ENCODE assay signal across 1 cellular context in the genomic region with DNA sequence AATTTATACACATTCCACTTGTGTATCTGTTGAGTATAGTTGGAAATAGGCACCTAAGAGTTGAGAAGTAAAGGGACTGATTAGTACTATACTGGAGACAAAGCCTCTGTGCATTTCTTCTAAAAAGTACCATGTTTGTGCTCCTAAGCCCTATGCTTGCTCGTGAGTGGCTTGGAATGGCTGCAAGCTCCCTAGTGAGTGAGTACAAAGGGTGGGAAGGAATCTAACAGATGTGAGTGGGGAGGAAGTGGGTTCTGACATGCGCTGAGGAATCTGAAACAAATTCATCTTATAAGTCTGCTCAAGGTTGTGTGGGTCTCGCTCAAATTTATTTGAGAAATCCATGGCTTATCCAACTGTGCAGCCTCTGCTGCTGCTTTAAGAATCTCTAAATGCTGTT.
TF ChIP-seq lines count a peak whose summit lies in the region.

No MANE protein-coding gene starts in this region.

TF ChIP-seq in IMR-90, 13 proteins besides CTCF, POLR2A, EP300 and RAD21 (continued from another document):
- TF ChIP-seq, protein P1, sequence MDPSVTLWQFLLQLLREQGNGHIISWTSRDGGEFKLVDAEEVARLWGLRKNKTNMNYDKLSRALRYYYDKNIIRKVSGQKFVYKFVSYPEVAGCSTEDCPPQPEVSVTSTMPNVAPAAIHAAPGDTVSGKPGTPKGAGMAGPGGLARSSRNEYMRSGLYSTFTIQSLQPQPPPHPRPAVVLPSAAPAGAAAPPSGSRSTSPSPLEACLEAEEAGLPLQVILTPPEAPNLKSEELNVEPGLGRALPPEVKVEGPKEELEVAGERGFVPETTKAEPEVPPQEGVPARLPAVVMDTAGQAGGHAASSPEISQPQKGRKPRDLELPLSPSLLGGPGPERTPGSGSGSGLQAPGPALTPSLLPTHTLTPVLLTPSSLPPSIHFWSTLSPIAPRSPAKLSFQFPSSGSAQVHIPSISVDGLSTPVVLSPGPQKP (IDR thresholded peaks at IDR 0.05; ENCODE audit: borderline replicate concordance, low read depth, low read length) = no peak
- TF ChIP-seq CEBPB (IDR thresholded peaks at IDR 0.05; ENCODE audit: low read depth, low read length) (no peak), RCOR1 (IDR thresholded peaks at IDR 0.05; ENCODE audit: insufficient replicate concordance, low read length) (no peak), FOS (IDR thresholded peaks at IDR 0.05; ENCODE audit: low read depth, low read length) (no peak), SMC3 (IDR thresholded peaks at IDR 0.05; ENCODE audit: low read depth, low read length) (no peak)
